6 cellular contexts compared by ENCODE assay signal in the genomic region with DNA sequence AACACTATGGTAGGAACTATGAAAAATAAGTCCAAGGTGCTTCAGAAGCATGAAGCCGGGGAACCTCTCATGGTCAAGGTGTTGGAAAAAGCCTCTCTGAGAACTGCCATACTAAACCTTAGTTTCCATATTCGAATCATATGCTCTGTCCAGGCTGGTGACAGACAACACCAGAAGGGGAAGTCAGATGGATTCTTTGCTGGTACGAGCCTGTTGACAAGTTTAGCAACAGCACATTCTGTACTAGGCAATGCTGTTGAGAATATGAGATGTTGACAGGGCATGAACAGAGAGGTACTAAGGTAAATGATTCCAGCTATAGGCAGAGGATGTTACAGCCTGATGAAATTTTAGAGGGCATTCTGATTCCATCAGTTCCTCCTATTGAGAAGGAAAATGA.
"Had no signal": no experiment of that assay in that cellular context is flagged by ENCODE, and none has a peak within 500 bp of the region (broad histone marks: within the 10 kb centered on the region; RNA-seq: fewer than 3 reads in every experiment).

No MANE protein-coding gene starts in this region.

- H2AFZ ChIP-seq: GM23248 had no signal

- H3K4me1 ChIP-seq: HAP-1 had no signal

- H3K36me3 ChIP-seq: HAP-1 had no signal

- DNase-seq: GM23248, GOT3, H7, IMR-90 had no signal

- ATAC-seq: HCT116 had no signal

- H3K27ac ChIP-seq: GM23248 had no signal

- H3K4me3 ChIP-seq: GM23248, HAP-1 had no signal

- H3K9ac ChIP-seq: GM23248 had no signal

- H3K9me3 ChIP-seq: HAP-1 had no signal
